In genomic region chr19:6862673-6863078, GRCh38 we compare ENCODE assay signal across 8 cellular contexts. TPM values are rescaled to one million over a fixed set of nuclear protein-coding genes. Genes with fewer than 3 reads are reported as not detected.
DNase-seq lines count a peak whose midpoint lies in the region; ATAC-seq and TF ChIP-seq lines count a peak whose summit lies in the region.

No MANE protein-coding gene starts in this region.

- H3K4me1 ChIP-seq in colonic mucosa: no peaks in the 10 kb centered on the region
- peaks cover 0 to 7% (median 0%) of the 10 kb centered on the region in 4 donors for H3K4me1 ChIP-seq in right lobe of liver

- H3K9me3 ChIP-seq in colonic mucosa (no peaks in the 10 kb centered on the region), right lobe of liver (no peaks in the 10 kb centered on the region)

- intact Hi-C loops in colonic mucosa (cut with DNase I): loop anchor here (5.0 to 10.0 kb wide), 3 partner anchors 130 to 348 kb away; no protein-coding TSS in a partner anchor
- intact Hi-C loops in right lobe of liver (cut with DNase I): loop anchor here (10.0 kb wide), 4 partner anchors 128 to 348 kb away; partner anchors contain the start of genes GPR108 (in 1 of the 2) and TRIP10 (in 1 of the 2)

- H3K36me3 ChIP-seq in colonic mucosa (no peaks in the 10 kb centered on the region), right lobe of liver (no peaks in the 10 kb centered on the region)

- DNase-seq in NCI-H748 (lab: John Stamatoyannopoulos, UW; ENCODE audit: unreplicated experiment) (peak; percentile 70), colonic mucosa (peak; percentile 87), right lobe of liver (peak; percentile 78 to 86 (median 84))
- peak; percentile 94 for DNase-seq in activated CD4-positive, alpha-beta T cell treated with anti-CD3 and anti-CD28 coated beads for 48 hours
- DNase-seq in stimulated activated CD4-positive, alpha-beta T cell treated with anti-CD3 and anti-CD28 coated beads, TNF-alpha, amount 100 ng/mL, for 1 hour (ENCODE audit: low read depth in 3 of 3, low spot score in 1 of 3): peak; percentile 81 to 85 (median 81)

- no peaks in the 10 kb centered on the region for H3K27me3 ChIP-seq in colonic mucosa
- H3K27me3 ChIP-seq in right lobe of liver: no peaks in the 10 kb centered on the region

- H3K4me3 ChIP-seq in colonic mucosa: peak overlapping the region; percentile 25
- peak overlapping the region in 1 of 3 donors; percentile 41 for H3K4me3 ChIP-seq in right lobe of liver

- no peak overlapping the region for H3K9ac ChIP-seq in colonic mucosa (ENCODE audit: low read depth in 2 of 2, low read length in 2 of 2)

- H3K27ac ChIP-seq in colonic mucosa: no peak overlapping the region
- no peak overlapping the region for H3K27ac ChIP-seq in right lobe of liver

- TF ChIP-seq CTCF in GM12874 (IDR thresholded peaks at IDR 0.05; ENCODE audit: insufficient read depth, low read depth, low read length) (peak; percentile 86), colonic mucosa (IDR thresholded peaks at IDR 0.05) (peak; percentile 83), right lobe of liver (IDR thresholded peaks at IDR 0.05) (peak; percentile 77 to 91 (median 83))

- WGBS in right lobe of liver (ENCODE audit: insufficient coverage, low coverage, low lambda C conversion rate, missing lambda C conversion rate): 8% methylated on average over 5 of the region's 16 CpGs

- no peak for TF ChIP-seq POLR2A in right lobe of liver (IDR thresholded peaks at IDR 0.05)

- ATAC-seq in HG02981 (IDR thresholded peaks at IDR 0.05; ENCODE audit: unreplicated experiment) (peak; percentile 70), right lobe of liver (peak; percentile 92 to 94 (median 92)), HG02938 (IDR thresholded peaks at IDR 0.05; ENCODE audit: unreplicated experiment) (no peak)

RNA-seq across cellular contexts. Expression of gene ADGRE1, which starts 24.7 kb away (rescaled TPM):
- total RNA-seq in colonic mucosa: under 1 TPM; 0.15 to 0.85 TPM
- 1 to 10 TPM in 2 of 6 experiments, under 1 TPM in 4; 0.18 to 3.3 (median 0.75) TPM for total RNA-seq in right lobe of liver
